In the genomic region with DNA sequence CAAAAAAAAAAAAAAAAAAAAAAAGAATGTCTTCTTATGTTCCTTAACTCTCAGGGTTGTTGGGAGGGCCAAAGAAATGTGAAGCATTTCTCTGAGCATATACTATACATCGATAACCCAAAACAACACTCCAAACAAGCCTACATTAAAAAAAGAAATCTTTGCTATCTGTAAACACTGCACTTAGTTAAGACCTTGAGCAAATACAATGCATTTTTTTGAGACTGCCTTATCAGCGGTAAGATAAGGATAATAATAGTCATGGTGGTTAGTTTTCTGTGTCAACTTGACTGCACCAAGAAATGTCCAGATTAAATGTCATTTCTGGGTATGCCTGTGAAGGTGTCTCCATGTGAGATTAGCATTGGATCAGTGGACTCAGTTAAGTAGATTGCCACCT, we compare ENCODE assay signal across 18 cellular contexts.
DNase-seq lines count a peak whose midpoint lies in the region; TF ChIP-seq lines count a peak whose summit lies in the region.
"Had no signal": no experiment of that assay in that cellular context is flagged by ENCODE, and none has a peak within 500 bp of the region (broad histone marks: within the 10 kb centered on the region; RNA-seq: fewer than 3 reads in every experiment).

No MANE protein-coding gene starts in this region.

- H3K27me3 ChIP-seq in Caco-2 (replicated peaks; ENCODE audit: control insufficient read depth, insufficient read depth, low read length) (no peaks in the 10 kb centered on the region), endodermal cell (ENCODE audit: control insufficient read depth, insufficient read depth, low read length, poor library complexity, severe bottlenecking) (no peaks in the 10 kb centered on the region), mesendoderm (ENCODE audit: insufficient read depth, low read length, poor library complexity) (no peaks in the 10 kb centered on the region)
- H3K27me3 ChIP-seq in effector memory CD4-positive, alpha-beta T cell (replicated peaks; ENCODE audit: control insufficient read depth, insufficient read depth, low read length, poor library complexity, severe bottlenecking): no peaks in the 10 kb centered on the region
- H3K27me3 ChIP-seq: BE2C, BLaER1 had no signal

- H3K9me3 ChIP-seq in Caco-2: peaks cover 6% of the 10 kb centered on the region; the same call in 1 of the 2 replicates
- H3K9me3 ChIP-seq in endodermal cell (ENCODE audit: control insufficient read depth, low read length): no peaks in the 10 kb centered on the region
- no peaks in the 10 kb centered on the region for H3K9me3 ChIP-seq in effector memory CD4-positive, alpha-beta T cell (ENCODE audit: control insufficient read depth, low read length)
- H3K9me3 ChIP-seq: BE2C, BLaER1 had no signal

- no peak overlapping the region for H3K4me2 ChIP-seq in mesendoderm (ENCODE audit: low read length)
- H3K4me2 ChIP-seq: BLaER1 had no signal

- H2BK120ac ChIP-seq in mesendoderm (ENCODE audit: low read depth, low read length): no peak overlapping the region

- H3K4me1 Mint-ChIP-seq in Caco-2 (ENCODE audit: low read depth, unreplicated experiment): peaks cover 6% of the 10 kb centered on the region
- H3K4me1 Mint-ChIP-seq in endodermal cell: peaks cover 16% of the 10 kb centered on the region
- H3K4me1 Mint-ChIP-seq in MCF 10A (ENCODE audit: insufficient read depth, unreplicated experiment): no peaks in the 10 kb centered on the region
- H3K4me1 Mint-ChIP-seq: CD14-positive monocyte; CD4-positive, alpha-beta memory T cell; CD4-positive, CD25-positive, alpha-beta regulatory T cell; CD8-positive, alpha-beta memory T cell had no signal

- H3K9ac ChIP-seq in endodermal cell (ENCODE audit: extremely low read depth, low read length, poor library complexity, severe bottlenecking) (no peak overlapping the region), mesendoderm (ENCODE audit: low read length) (no peak overlapping the region)
- H3K9ac ChIP-seq: BLaER1 had no signal

- no peak overlapping the region for H3K4ac ChIP-seq in mesendoderm (ENCODE audit: low read depth, low read length)

- H4K8ac ChIP-seq in mesendoderm (ENCODE audit: low read depth, low read length): no peak overlapping the region

- POLR2A ChIA-PET in Caco-2 (lab: Charles Lee) (interaction anchor here (0.6 kb wide), 3 partner anchors 36 to 520 kb away, joined by 3 to 4 read pairs (median 3); no protein-coding TSS in a partner anchor), MCF 10A (lab: Yijun Ruan, JAX) (no interaction called here)

- DNase-seq in Caco-2: peak; percentile 41 to 58
- DNase-seq in endodermal cell: no peak
- peak; percentile 29 for DNase-seq in mesendoderm
- no peak for DNase-seq in MCF 10A (ENCODE audit: unreplicated experiment)
- DNase-seq in effector memory CD4-positive, alpha-beta T cell: no peak
- DNase-seq: 8988T; ACHN; BE2C; C1 segment of cervical spinal cord; Calu3; CD4-positive, alpha-beta memory T cell; CD4-positive, CD25-positive, alpha-beta regulatory T cell; CD8-positive, alpha-beta memory T cell; COR-L47; DMS79 treated with DMSO at 0.1 percent for 48 hours; GF-D8 had no signal

- H3K4me3 Mint-ChIP-seq in Caco-2 (ENCODE audit: unreplicated experiment) (no peak overlapping the region), endodermal cell (no peak overlapping the region), MCF 10A (ENCODE audit: unreplicated experiment) (no peak overlapping the region)
- H3K4me3 Mint-ChIP-seq: CD14-positive monocyte; CD4-positive, alpha-beta memory T cell; CD4-positive, CD25-positive, alpha-beta regulatory T cell; CD8-positive, alpha-beta memory T cell had no signal

- no peak overlapping the region for H4K5ac ChIP-seq in mesendoderm (ENCODE audit: low read length)

- WGBS in endodermal cell (ENCODE audit: insufficient coverage in 1 of 2, insufficient read length in 1 of 2), 2 experiments: 93% methylated on average over 2 of the region's 2 CpGs
- whole genome bisulfite sequencing in mesendoderm (ENCODE audit: extremely low coverage, insufficient coverage, low lambda C conversion rate): no CpG with 5 or more reads among the region's 2 CpGs

- H3K27ac Mint-ChIP-seq in Caco-2 (ENCODE audit: unreplicated experiment): peak overlapping the region; percentile 57
- no peak overlapping the region for H3K27ac Mint-ChIP-seq in endodermal cell
- no peak overlapping the region for H3K27ac Mint-ChIP-seq in MCF 10A (ENCODE audit: low read depth, unreplicated experiment)
- H3K27ac Mint-ChIP-seq: CD14-positive monocyte; CD4-positive, alpha-beta memory T cell; CD4-positive, CD25-positive, alpha-beta regulatory T cell; CD8-positive, alpha-beta memory T cell had no signal

- peaks cover 17% of the 10 kb centered on the region for H3K4me1 ChIP-seq in Caco-2
- peaks cover 8% of the 10 kb centered on the region for H3K4me1 ChIP-seq in endodermal cell (ENCODE audit: control insufficient read depth, insufficient read depth, low read length)
- H3K4me1 ChIP-seq in mesendoderm (ENCODE audit: control insufficient read depth, low read depth, low read length): peaks cover 4% of the 10 kb centered on the region
- no peaks in the 10 kb centered on the region for H3K4me1 ChIP-seq in effector memory CD4-positive, alpha-beta T cell (ENCODE audit: control insufficient read depth, insufficient read depth, low read length, poor library complexity, severe bottlenecking)
- H3K4me1 ChIP-seq: BE2C, BLaER1 had no signal

- no peak overlapping the region for H3K23ac ChIP-seq in mesendoderm (ENCODE audit: low read length)

- no peak overlapping the region for H2BK15ac ChIP-seq in mesendoderm (replicated peaks; ENCODE audit: low read depth)

- intact Hi-C loops in Caco-2 (cut with micrococcal nuclease; ENCODE audit: unreplicated experiment) (loop anchor here (1.0 kb wide), 1 partner anchor 36 kb away; no protein-coding TSS in a partner anchor), MCF 10A (cut with micrococcal nuclease) (no loop called here)

- CTCF ChIA-PET in Caco-2 (lab: Charles Lee) (no interaction called here), MCF 10A (lab: Yijun Ruan, JAX) (interaction anchor here (1.2 kb wide), 1 partner anchor 469 kb away, joined by 3 read pairs; no protein-coding TSS in a partner anchor)

- no peaks in the 10 kb centered on the region for H3K9me3 Mint-ChIP-seq in Caco-2 (ENCODE audit: unreplicated experiment)
- peaks cover 6% of the 10 kb centered on the region for H3K9me3 Mint-ChIP-seq in endodermal cell
- no peaks in the 10 kb centered on the region for H3K9me3 Mint-ChIP-seq in MCF 10A (ENCODE audit: unreplicated experiment)

- H3K36me3 ChIP-seq in Caco-2 (ENCODE audit: control insufficient read depth, insufficient read depth, low read length): no peaks in the 10 kb centered on the region
- no peaks in the 10 kb centered on the region for H3K36me3 ChIP-seq in endodermal cell (ENCODE audit: control insufficient read depth, insufficient read depth, low read length)
- H3K36me3 ChIP-seq in mesendoderm (ENCODE audit: control insufficient read depth, insufficient read depth, low read length): no peaks in the 10 kb centered on the region
- no peaks in the 10 kb centered on the region for H3K36me3 ChIP-seq in effector memory CD4-positive, alpha-beta T cell (ENCODE audit: control insufficient read depth, insufficient read depth, low read length)
- H3K36me3 ChIP-seq: BE2C, BLaER1 had no signal

- H3K36me3 Mint-ChIP-seq in Caco-2 (ENCODE audit: insufficient read depth, unreplicated experiment): peaks cover 4% of the 10 kb centered on the region
- no peaks in the 10 kb centered on the region for H3K36me3 Mint-ChIP-seq in endodermal cell (ENCODE audit: low read depth)
- H3K36me3 Mint-ChIP-seq in MCF 10A (ENCODE audit: insufficient read depth, unreplicated experiment): no peaks in the 10 kb centered on the region
- H3K36me3 Mint-ChIP-seq: CD14-positive monocyte; CD4-positive, alpha-beta memory T cell; CD4-positive, CD25-positive, alpha-beta regulatory T cell; CD8-positive, alpha-beta memory T cell had no signal

- H3K56ac ChIP-seq in mesendoderm (ENCODE audit: low read length): no peak overlapping the region

- BruUV-seq in Caco-2 (replicated peaks; lab: Mats Ljungman, UMichigan) (no TSS peak), MCF 10A (replicated peaks; lab: Mats Ljungman, UMichigan) (no TSS peak)

- H3K79me1 ChIP-seq in mesendoderm (ENCODE audit: low read length): no peaks in the 10 kb centered on the region

- H2BK5ac ChIP-seq in mesendoderm (ENCODE audit: low read length): no peak overlapping the region

- no peak overlapping the region for H3K4me3 ChIP-seq in Caco-2 (ENCODE audit: low read depth, low read length)
- peak overlapping the region; percentile 20 for H3K4me3 ChIP-seq in endodermal cell (ENCODE audit: low read length)
- no peak overlapping the region for H3K4me3 ChIP-seq in mesendoderm (ENCODE audit: low read length)
- H3K4me3 ChIP-seq in effector memory CD4-positive, alpha-beta T cell (ENCODE audit: insufficient read depth, low read depth, low read length, poor library complexity, severe bottlenecking): no peak overlapping the region
- H3K4me3 ChIP-seq: BLaER1 had no signal

- H3K18ac ChIP-seq in mesendoderm (ENCODE audit: low read length): no peak overlapping the region

- no peak for TF ChIP-seq CTCF in Caco-2 (IDR thresholded peaks at IDR 0.05; ENCODE audit: insufficient read depth in 1 of 2, low read depth in 1 of 2, low read length in 1 of 2, severe bottlenecking in 1 of 2, unreplicated experiment in 1 of 2)
- TF ChIP-seq CTCF in endodermal cell (conservative IDR thresholded peaks at IDR 0.05): no peak
- no peak for TF ChIP-seq CTCF in MCF 10A (IDR thresholded peaks at IDR 0.05; ENCODE audit: unreplicated experiment)

- no peak overlapping the region for H3K27ac ChIP-seq in endodermal cell (ENCODE audit: low read depth, low read length)
- no peak overlapping the region for H3K27ac ChIP-seq in mesendoderm (ENCODE audit: low read depth, low read length)
- no peak overlapping the region for H3K27ac ChIP-seq in effector memory CD4-positive, alpha-beta T cell (ENCODE audit: insufficient read depth, low read length, poor library complexity, severe bottlenecking)
- H3K27ac ChIP-seq: BLaER1 had no signal

- no peaks in the 10 kb centered on the region for H3K79me2 ChIP-seq in mesendoderm (ENCODE audit: control insufficient read depth, insufficient read depth, low read length)

- no peak overlapping the region for H2AK5ac ChIP-seq in mesendoderm (ENCODE audit: low read length)

- H3K27me3 Mint-ChIP-seq in Caco-2 (ENCODE audit: insufficient read depth, unreplicated experiment) (no peaks in the 10 kb centered on the region), endodermal cell (ENCODE audit: insufficient read depth) (no peaks in the 10 kb centered on the region), MCF 10A (ENCODE audit: insufficient read depth, unreplicated experiment) (no peaks in the 10 kb centered on the region)
- H3K27me3 Mint-ChIP-seq: CD4-positive, alpha-beta memory T cell; CD4-positive, CD25-positive, alpha-beta regulatory T cell had no signal

Comparison
In these comparisons a context has a peak if more than half of its experiments do, and no peak if none do; other contexts are left out.
1. DNase-seq: peak in Caco-2 (2 of 2) and mesendoderm (single experiment); none in endodermal cell (single experiment), MCF 10A (single experiment) and effector memory CD4-positive, alpha-beta T cell (0 of 3).